Comparison of ENCODE assay signal across 18 cellular contexts in genomic region chr6:144104488-144104887, GRCh38. TPM values are rescaled to one million over a fixed set of nuclear protein-coding genes. Genes with fewer than 3 reads are reported as not detected.
"Had no signal": no experiment of that assay in that cellular context is flagged by ENCODE, and none has a peak within 500 bp of the region (broad histone marks: within the 10 kb centered on the region; RNA-seq: fewer than 3 reads in every experiment).

No MANE protein-coding gene starts in this region.

- H3K4me2 ChIP-seq: smooth muscle cell had no signal

- H3K4me3 ChIP-seq: dorsolateral prefrontal cortex, left lung, mucosa of descending colon, pancreas, smooth muscle cell, suprapubic skin, transverse colon, upper lobe of right lung, uterus had no signal

- H3K9me3 ChIP-seq: left lung, mucosa of descending colon, neutrophil, pancreas, suprapubic skin, transverse colon, upper lobe of right lung, uterus had no signal

- H3K27ac ChIP-seq: dorsolateral prefrontal cortex, left lung, neutrophil, pancreas, suprapubic skin, transverse colon, upper lobe of right lung, uterus had no signal

- H3K4me1 ChIP-seq: left lung, pancreas, suprapubic skin, transverse colon, upper lobe of right lung, uterus had no signal

- H3K27me3 ChIP-seq: left lung, neutrophil, pancreas, suprapubic skin, transverse colon, upper lobe of right lung, uterus had no signal

- DNase-seq: cortex of kidney; dorsolateral prefrontal cortex; kidney; left cardiac atrium; left lung; stimulated activated CD4-positive, alpha-beta T cell treated with anti-CD3 and anti-CD28 coated beads, Interleukin-12 subunit alpha, Interleukin-12 subunit beta, amount 100 ng/mL, for 4 hours; stimulated activated CD4-positive, alpha-beta T cell treated with anti-CD3 and anti-CD28 coated beads, Interleukin-1b, Interleukin-23, amount 100 ng/mL, for 48 hours; stimulated activated CD4-positive, alpha-beta T cell treated with anti-CD3 and anti-CD28 coated beads, Interleukin-4, amount 100 ng/mL, for 1 hour; stimulated activated CD8-positive, alpha-beta memory T cell treated with anti-CD3 and anti-CD28 coated beads, Interleukin-4, amount 100 ng/mL, for 48 hours; transverse colon; upper lobe of right lung; uterus had no signal

- H3K36me3 ChIP-seq: left lung, neutrophil, pancreas, suprapubic skin, transverse colon, upper lobe of right lung, uterus had no signal

RNA-seq across cellular contexts. Expression of gene STX11, which starts 45.8 kb away (rescaled TPM):
- total RNA-seq: neural crest cell had no signal
